ENCODE assay signal across 8 cellular contexts in genomic region chr16:19523559-19524355, GRCh38. TPM values are rescaled to one million over a fixed set of nuclear protein-coding genes. Genes with fewer than 3 reads are reported as not detected.
DNase-seq lines count a peak whose midpoint lies in the region; ATAC-seq lines count a peak whose summit lies in the region.

TSS of gene CCP110 (plus strand) at chr16:19523942. CDS start at chr16:19527882, 3,940 bp downstream.

- H3K18ac ChIP-seq in mesenchymal stem cell (ENCODE audit: low read depth in 1 of 2, low read length in 2 of 2) = peak within 1 kb of the TSS; percentile 4 to 84

- DNase-seq in COR-L47 (lab: John Stamatoyannopoulos, UW) (peak; percentile 97), NT2/D1 (ENCODE audit: low read depth, low spot score) (peak; percentile 96), mesenchymal stem cell (peak; percentile 96)
- peak; percentile 98 for DNase-seq in activated CD8-positive, alpha-beta memory T cell treated with anti-CD3 and anti-CD28 coated beads, Interleukin-2, amount 10 ng/mL, durations not matched to agents 7 days and 5 days
- DNase-seq in stimulated activated CD8-positive, alpha-beta memory T cell treated with anti-CD3 and anti-CD28 coated beads, Interleukin-12 subunit alpha, Interleukin-12 subunit beta, amount 100 ng/mL, for 24 hours (ENCODE audit: extremely low read depth) = peak; percentile 91

- H3K4ac ChIP-seq in mesenchymal stem cell (ENCODE audit: low read depth in 1 of 2, low read length in 2 of 2) = peak within 1 kb of the TSS in 1 of 2 experiments; percentile 21

- H3K27ac ChIP-seq in HUES48 (ENCODE audit: low read depth, low read length) = peak within 1 kb of the TSS; percentile 66
- H3K27ac ChIP-seq in mesenchymal stem cell (ENCODE audit: low read length, poor library complexity, severe bottlenecking) = peak within 1 kb of the TSS; percentile 44

- H3K4me3 ChIP-seq in HUES48 (ENCODE audit: low read depth, low read length) (peak within 1 kb of the TSS; percentile 97), NT2/D1 (ENCODE audit: insufficient read length, low read depth) (peak within 1 kb of the TSS; percentile 95), endocrine pancreas (ENCODE audit: control insufficient read depth, insufficient read depth, low read length) (peak within 1 kb of the TSS; percentile 93), mesenchymal stem cell (ENCODE audit: insufficient read depth in 1 of 2, low read depth in 1 of 2, low read length in 2 of 2) (peak within 1 kb of the TSS; percentile 89 to 95)

- WGBS in mesenchymal stem cell = 0% methylated on average over 45 of the region's 51 CpGs

- H3K27ac Mint-ChIP-seq in activated CD8-positive, alpha-beta memory T cell treated with anti-CD3 and anti-CD28 coated beads, Interleukin-2, amount 10 ng/mL, durations not matched to agents 7 days and 5 days = peak within 1 kb of the TSS; percentile 95

- no peak within 1 kb of the TSS for H2BK5ac ChIP-seq in mesenchymal stem cell (ENCODE audit: low read depth, low read length, poor library complexity, severe bottlenecking)

- H3K4me3 Mint-ChIP-seq in activated CD8-positive, alpha-beta memory T cell treated with anti-CD3 and anti-CD28 coated beads, Interleukin-2, amount 10 ng/mL, durations not matched to agents 7 days and 5 days = peak within 1 kb of the TSS; percentile 92

- H2AK5ac ChIP-seq in mesenchymal stem cell (ENCODE audit: low read length, severe bottlenecking) = peak within 1 kb of the TSS; percentile 70

- peak within 1 kb of the TSS; percentile 72 for H2AFZ ChIP-seq in mesenchymal stem cell (ENCODE audit: low read depth, low read length)

- H4K8ac ChIP-seq in mesenchymal stem cell (ENCODE audit: low read length) = no peak within 1 kb of the TSS

- H3K4me1 Mint-ChIP-seq in activated CD8-positive, alpha-beta memory T cell treated with anti-CD3 and anti-CD28 coated beads, Interleukin-2, amount 10 ng/mL, durations not matched to agents 7 days and 5 days = peaks cover 42% of the 10 kb centered on the region

- peak within 1 kb of the TSS; percentile 8 for H2BK15ac ChIP-seq in mesenchymal stem cell (ENCODE audit: low read depth, poor library complexity, severe bottlenecking)

- H3K27me3 ChIP-seq in HUES48 (ENCODE audit: control insufficient read depth, insufficient read depth, low read length) (no peaks in the 10 kb centered on the region), NT2/D1 (ENCODE audit: insufficient read depth, insufficient read length) (no peaks in the 10 kb centered on the region), endocrine pancreas (ENCODE audit: control insufficient read depth, insufficient read depth, low read length) (no peaks in the 10 kb centered on the region), mesenchymal stem cell (ENCODE audit: control insufficient read depth in 1 of 2, insufficient read depth in 1 of 2, low read length in 2 of 2) (no peaks in the 10 kb centered on the region)

- H3K23ac ChIP-seq in mesenchymal stem cell (ENCODE audit: low read length in 2 of 2) = peak within 1 kb of the TSS in 1 of 2 experiments; percentile 37

- H3K4me1 ChIP-seq in HUES48 (ENCODE audit: control insufficient read depth, insufficient read depth, low read length) = peaks cover 24% of the 10 kb centered on the region
- no peaks in the 10 kb centered on the region for H3K4me1 ChIP-seq in NT2/D1 (ENCODE audit: insufficient read depth, insufficient read length)
- H3K4me1 ChIP-seq in endocrine pancreas (ENCODE audit: control insufficient read depth, insufficient read depth, low read length) = peaks cover 4% of the 10 kb centered on the region
- peaks cover 9% of the 10 kb centered on the region for H3K4me1 ChIP-seq in mesenchymal stem cell (ENCODE audit: control insufficient read depth, insufficient read depth, low read depth, low read length)

- peak within 1 kb of the TSS in 1 of 2 experiments; percentile 97 for H3K14ac ChIP-seq in mesenchymal stem cell (ENCODE audit: low read length in 2 of 2)

- H3K79me1 ChIP-seq in mesenchymal stem cell (replicated peaks; ENCODE audit: low read length, poor library complexity, severe bottlenecking) = peaks cover 18% of the 10 kb centered on the region

- peaks cover 16% of the 10 kb centered on the region for H3K36me3 Mint-ChIP-seq in activated CD8-positive, alpha-beta memory T cell treated with anti-CD3 and anti-CD28 coated beads, Interleukin-2, amount 10 ng/mL, durations not matched to agents 7 days and 5 days

- H3K9ac ChIP-seq in HUES48 (ENCODE audit: low read depth, low read length) (peak within 1 kb of the TSS; percentile 54), NT2/D1 (ENCODE audit: insufficient read length, low read depth) (peak within 1 kb of the TSS; percentile 94), endocrine pancreas (ENCODE audit: control insufficient read depth, insufficient read depth, low read length) (peak within 1 kb of the TSS; percentile 86), mesenchymal stem cell (ENCODE audit: low read length) (peak within 1 kb of the TSS; percentile 91)

- H3K27me3 Mint-ChIP-seq in activated CD8-positive, alpha-beta memory T cell treated with anti-CD3 and anti-CD28 coated beads, Interleukin-2, amount 10 ng/mL, durations not matched to agents 7 days and 5 days = no peaks in the 10 kb centered on the region

- H2BK12ac ChIP-seq in mesenchymal stem cell (ENCODE audit: low read length in 2 of 2) = peak within 1 kb of the TSS in 1 of 2 experiments; percentile 63

- H2BK120ac ChIP-seq in mesenchymal stem cell (ENCODE audit: low read depth, low read length) = no peak within 1 kb of the TSS

- H3K36me3 ChIP-seq in HUES48 (ENCODE audit: control insufficient read depth, insufficient read depth, low read length) (peaks cover 16% of the 10 kb centered on the region), NT2/D1 (ENCODE audit: insufficient read depth, insufficient read length, low read length) (peaks cover 28% of the 10 kb centered on the region), endocrine pancreas (ENCODE audit: control insufficient read depth, insufficient read depth, low read length) (no peaks in the 10 kb centered on the region), mesenchymal stem cell (ENCODE audit: control insufficient read depth in 1 of 2, insufficient read depth in 2 of 2, low read depth in 1 of 2, low read length in 2 of 2) (peaks cover 4 to 11% of the 10 kb centered on the region in 2 experiments)

- CTCF ChIA-PET in activated CD8-positive, alpha-beta memory T cell treated with anti-CD3 and anti-CD28 coated beads, Interleukin-2, amount 10 ng/mL, durations not matched to agents 7 days and 5 days (lab: Charles Lee) = interaction anchor here (0.6 to 5.1 kb wide), 8 partner anchors 17 to 722 kb away, joined by 3 to 41 read pairs (median 4); partner anchors contain the start of genes ARL6IP1 and VPS35L

- no peaks in the 10 kb centered on the region for H3K9me3 Mint-ChIP-seq in activated CD8-positive, alpha-beta memory T cell treated with anti-CD3 and anti-CD28 coated beads, Interleukin-2, amount 10 ng/mL, durations not matched to agents 7 days and 5 days (ENCODE audit: low read depth)

- no peaks in the 10 kb centered on the region for H3K9me3 ChIP-seq in HUES48 (ENCODE audit: control insufficient read depth, insufficient read depth, low read length)
- H3K9me3 ChIP-seq in NT2/D1 (ENCODE audit: insufficient read depth, low read length) = no peaks in the 10 kb centered on the region
- no peaks in the 10 kb centered on the region for H3K9me3 ChIP-seq in endocrine pancreas (ENCODE audit: control insufficient read depth, low read length)
- no peaks in the 10 kb centered on the region for H3K9me3 ChIP-seq in mesenchymal stem cell (ENCODE audit: control insufficient read depth, low read length)

- peak; percentile 63 for ATAC-seq in GM21390 (IDR thresholded peaks at IDR 0.05; ENCODE audit: unreplicated experiment)
- ATAC-seq in activated CD8-positive, alpha-beta memory T cell treated with anti-CD3 and anti-CD28 coated beads, Interleukin-2, amount 10 ng/mL, durations not matched to agents 7 days and 5 days = peak; percentile 81

- peak within 1 kb of the TSS; percentile 71 for H3K4me2 ChIP-seq in mesenchymal stem cell (ENCODE audit: low read length, poor library complexity, severe bottlenecking)

- H4K91ac ChIP-seq in mesenchymal stem cell (ENCODE audit: low read length) = peak within 1 kb of the TSS; percentile 12

RNA-seq across cellular contexts. Expression of gene CCP110, which starts in this region (rescaled TPM):
- total RNA-seq in activated CD8-positive, alpha-beta memory T cell treated with anti-CD3 and anti-CD28 coated beads, Interleukin-2, amount 10 ng/mL, durations not matched to agents 7 days and 5 days = 10 to 100 TPM; 45.0 to 45.3 TPM
- polyA plus RNA-seq in mesenchymal stem cell (2013, experiment 1 of 2) = 8.4 TPM
- 8.1 TPM for polyA plus RNA-seq in mesenchymal stem cell (2013, experiment 2 of 2)

Comparison
In these comparisons a context has a peak if more than half of its experiments do, and no peak if none do; other contexts are left out.
1. Peak in every context shown above with its lines: DNase-seq, ATAC-seq, H3K4me3 ChIP-seq and H3K27ac ChIP-seq.